ENCODE assay signal across 8 cellular contexts in the genomic region with DNA sequence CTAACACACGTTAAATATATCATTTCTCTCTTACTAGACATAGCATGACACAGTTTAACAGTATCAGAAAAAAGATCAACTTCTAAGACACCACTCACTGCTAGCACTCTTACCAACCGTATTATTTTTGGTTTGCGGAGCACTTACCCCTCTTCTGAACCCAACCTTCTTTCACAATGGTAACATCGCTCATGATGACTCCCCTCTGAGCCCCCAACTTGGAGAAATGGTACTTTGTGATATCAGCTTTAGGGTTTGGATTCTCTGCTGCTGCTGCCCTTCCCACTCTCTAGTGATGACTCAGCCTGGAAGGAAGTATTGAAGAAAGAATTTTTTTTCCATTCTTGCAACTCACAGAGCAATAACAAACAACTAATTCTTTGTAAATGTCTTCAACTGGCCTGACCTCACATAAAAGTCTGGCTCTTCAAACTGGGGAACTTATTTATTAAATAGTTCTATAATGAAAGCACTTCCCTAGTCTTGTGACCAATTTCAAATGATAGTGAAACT. TPM values are rescaled to one million over a fixed set of nuclear protein-coding genes. Genes with fewer than 3 reads are reported as not detected.
DNase-seq lines count a peak whose midpoint lies in the region; ATAC-seq and TF ChIP-seq lines count a peak whose summit lies in the region.

No MANE protein-coding gene starts in this region.

- H3K27ac ChIP-seq in mucosa of rectum (ENCODE audit: low read depth in 2 of 2, low read length in 2 of 2) = peak overlapping the region; percentile 20 to 25

- H3K27me3 ChIP-seq in mucosa of rectum (ENCODE audit: control insufficient read depth in 2 of 2, insufficient read depth in 2 of 2, low read length in 2 of 2) = no peaks in the 10 kb centered on the region

- DNase-seq in AG10803 (ENCODE audit: low read depth) (peak; percentile 83), NCI-H226 (peak; percentile 77), type B pancreatic cell (ENCODE audit: extremely low spot score, unreplicated experiment) (no peak), cerebellar cortex (ENCODE audit: low spot score) (no peak), Ammon's horn (ENCODE audit: low spot score) (no peak)
- DNase-seq in central memory CD8-positive, alpha-beta T cell (ENCODE audit: low spot score in 2 of 2) = no peak

- no peaks in the 10 kb centered on the region for H3K9me3 ChIP-seq in mucosa of rectum (ENCODE audit: control insufficient read depth in 2 of 2, low read length in 2 of 2)

- H3K36me3 ChIP-seq in mucosa of rectum (ENCODE audit: control insufficient read depth in 2 of 2, insufficient read depth in 2 of 2, low read length in 2 of 2) = no peaks in the 10 kb centered on the region

- peaks cover 28% of the 10 kb centered on the region for H3K4me1 Mint-ChIP-seq in central memory CD8-positive, alpha-beta T cell
- peaks cover 6% of the 10 kb centered on the region for H3K4me1 Mint-ChIP-seq in type B pancreatic cell (ENCODE audit: unreplicated experiment)

- H3K36me3 Mint-ChIP-seq in central memory CD8-positive, alpha-beta T cell (ENCODE audit: insufficient read depth) = peaks cover 5% of the 10 kb centered on the region
- no peaks in the 10 kb centered on the region for H3K36me3 Mint-ChIP-seq in type B pancreatic cell

- peak overlapping the region; percentile 88 for H3K27ac Mint-ChIP-seq in central memory CD8-positive, alpha-beta T cell (ENCODE audit: low read depth)
- H3K27ac Mint-ChIP-seq in type B pancreatic cell = no peak overlapping the region

- H3K4me3 Mint-ChIP-seq in central memory CD8-positive, alpha-beta T cell = peak overlapping the region; percentile 43
- H3K4me3 Mint-ChIP-seq in type B pancreatic cell = no peak overlapping the region

- TF ChIP-seq CTCF in AG10803 (conservative IDR thresholded peaks at IDR 0.05; ENCODE audit: low read length) = no peak
- TF ChIP-seq CTCF in type B pancreatic cell (conservative IDR thresholded peaks at IDR 0.05) = no peak

- no peaks in the 10 kb centered on the region for H3K27me3 Mint-ChIP-seq in central memory CD8-positive, alpha-beta T cell
- peaks cover 8% of the 10 kb centered on the region for H3K27me3 Mint-ChIP-seq in type B pancreatic cell

- ATAC-seq in central memory CD8-positive, alpha-beta T cell (replicated peaks; ENCODE audit: extremely low read depth, poor library complexity, severe bottlenecking) = no peak
- ATAC-seq in HG03432 (IDR thresholded peaks at IDR 0.05; ENCODE audit: unreplicated experiment) = no peak

- no peak overlapping the region for H3K4me3 ChIP-seq in AG10803 (ENCODE audit: low read length)
- H3K4me3 ChIP-seq in mucosa of rectum (ENCODE audit: low read length in 2 of 2) = no peak overlapping the region

- no peaks in the 10 kb centered on the region for H3K9me3 Mint-ChIP-seq in central memory CD8-positive, alpha-beta T cell
- peaks cover 6% of the 10 kb centered on the region for H3K9me3 Mint-ChIP-seq in type B pancreatic cell

- H3K9ac ChIP-seq in mucosa of rectum (ENCODE audit: low read depth in 1 of 2, low read length in 2 of 2) = no peak overlapping the region

- no peaks in the 10 kb centered on the region for H3K4me1 ChIP-seq in mucosa of rectum (ENCODE audit: control insufficient read depth in 2 of 2, insufficient read depth in 2 of 2, low read length in 2 of 2)

RNA-seq across cellular contexts. Expression of gene AKT3, which starts 7.0 kb away (rescaled TPM):
- 17.4 and 29.9 TPM in 2 replicates for total RNA-seq in type B pancreatic cell (ENCODE audit: low replicate concordance)

Comparison
In these comparisons a context has a peak if more than half of its experiments do, and no peak if none do; other contexts are left out.
1. DNase-seq: peak in AG10803 (single experiment) and NCI-H226 (single experiment); none in central memory CD8-positive, alpha-beta T cell (0 of 2), type B pancreatic cell (single experiment), cerebellar cortex (single experiment) and Ammon's horn (single experiment).